Comparison of ENCODE assay signal across 1 cellular context in genomic region chr15:70212963-70213315, GRCh38.
TF ChIP-seq lines count a peak whose summit lies in the region.

No MANE protein-coding gene starts in this region.

TF ChIP-seq in HepG2, 621 proteins besides CTCF, POLR2A, EP300 and RAD21 (continued from another document):
- TF ChIP-seq SKIL (CRISPR knock-in tag; IDR thresholded peaks at IDR 0.05; ENCODE audit: borderline replicate concordance) (no peak), ZNF335 (CRISPR knock-in tag; IDR thresholded peaks at IDR 0.05) (no peak), HOXA5 (CRISPR knock-in tag; IDR thresholded peaks at IDR 0.05) (no peak), KLF6 (CRISPR knock-in tag; IDR thresholded peaks at IDR 0.05) (no peak)
